In genomic region chr14:38546932-38547551, GRCh38 we compare ENCODE assay signal across 21 cellular contexts.
"Had no signal": no experiment of that assay in that cellular context is flagged by ENCODE, and none has a peak within 500 bp of the region (broad histone marks: within the 10 kb centered on the region; RNA-seq: fewer than 3 reads in every experiment).

No MANE protein-coding gene starts in this region.

- FAIRE-seq: small intestine had no signal

- H3K4me3 ChIP-seq: gastrocnemius medialis, mucosa of descending colon, ovary, right atrium auricular region, suprapubic skin, thyroid gland, upper lobe of left lung, uterus had no signal

- H3K4me1 ChIP-seq: gastrocnemius medialis, right atrium auricular region, suprapubic skin, thyroid gland, upper lobe of left lung, uterus had no signal

- H3K27me3 ChIP-seq: gastrocnemius medialis, ovary, right atrium auricular region, suprapubic skin, thyroid gland, upper lobe of left lung, uterus had no signal

- H3K9me3 ChIP-seq: gastrocnemius medialis, mucosa of descending colon, ovary, right atrium auricular region, suprapubic skin, thyroid gland, upper lobe of left lung, uterus had no signal

- H3K4me3 Mint-ChIP-seq: dendritic cell treated with granulocyte-macrophage colony-stimulating factor and Interleukin-4, amounts not matched to agents 40 ng/mL and 50 ng/mL, for 4 days; naive thymus-derived CD8-positive, alpha-beta T cell; neural crest cell; stimulated activated effector memory CD8-positive, alpha-beta T cell treated with anti-CD3 and anti-CD28 coated beads, Interleukin-12 subunit alpha, Interleukin-12 subunit beta, amount 100 ng/mL, for 72 hours had no signal

- H3K36me3 Mint-ChIP-seq: naive thymus-derived CD8-positive, alpha-beta T cell; stimulated activated effector memory CD8-positive, alpha-beta T cell treated with anti-CD3 and anti-CD28 coated beads, Interleukin-12 subunit alpha, Interleukin-12 subunit beta, amount 100 ng/mL, for 72 hours had no signal

- H3K27ac Mint-ChIP-seq: dendritic cell treated with granulocyte-macrophage colony-stimulating factor and Interleukin-4, amounts not matched to agents 40 ng/mL and 50 ng/mL, for 4 days; naive thymus-derived CD8-positive, alpha-beta T cell; stimulated activated effector memory CD8-positive, alpha-beta T cell treated with anti-CD3 and anti-CD28 coated beads, Interleukin-12 subunit alpha, Interleukin-12 subunit beta, amount 100 ng/mL, for 72 hours had no signal

- H3K36me3 ChIP-seq: gastrocnemius medialis, ovary, right atrium auricular region, suprapubic skin, thyroid gland, upper lobe of left lung, uterus had no signal

- ATAC-seq: esophagus mucosa; gastrocnemius medialis; left lobe of liver; mucosa of descending colon; naive thymus-derived CD8-positive, alpha-beta T cell; stimulated activated effector memory CD8-positive, alpha-beta T cell treated with anti-CD3 and anti-CD28 coated beads, Interleukin-12 subunit alpha, Interleukin-12 subunit beta, amount 100 ng/mL, for 72 hours; stimulated activated naive CD8-positive, alpha-beta T cell treated with anti-CD3 and anti-CD28 coated beads, Interleukin-15, Interleukin-2, amounts not matched to agents 100 U/mL and 50 U/mL, for 24 hours had no signal

- DNase-seq: gastrocnemius medialis; islet precursor cell; mammary epithelial cell; mucosa of descending colon; naive thymus-derived CD8-positive, alpha-beta T cell; nucleus accumbens; ovary; small intestine; stimulated activated CD4-positive, alpha-beta T cell treated with anti-CD3 and anti-CD28 coated beads, Interleukin-4, amount 100 ng/mL, for 1 hour; stimulated activated CD8-positive, alpha-beta memory T cell treated with anti-CD3 and anti-CD28 coated beads, Interleukin-4, amount 100 ng/mL, for 48 hours; stimulated activated naive CD8-positive, alpha-beta T cell treated with anti-CD3 and anti-CD28 coated beads, Interleukin-15, Interleukin-2, amounts not matched to agents 100 U/mL and 50 U/mL, for 24 hours; thyroid gland; upper lobe of left lung; uterus had no signal

- H3K4me1 Mint-ChIP-seq: stimulated activated effector memory CD8-positive, alpha-beta T cell treated with anti-CD3 and anti-CD28 coated beads, Interleukin-12 subunit alpha, Interleukin-12 subunit beta, amount 100 ng/mL, for 72 hours had no signal

- H3K27me3 Mint-ChIP-seq: dendritic cell treated with granulocyte-macrophage colony-stimulating factor and Interleukin-4, amounts not matched to agents 40 ng/mL and 50 ng/mL, for 4 days had no signal

- H3K27ac ChIP-seq: gastrocnemius medialis, ovary, right atrium auricular region, suprapubic skin, thyroid gland, upper lobe of left lung, uterus had no signal
